19 cellular contexts compared by ENCODE assay signal in the genomic region with DNA sequence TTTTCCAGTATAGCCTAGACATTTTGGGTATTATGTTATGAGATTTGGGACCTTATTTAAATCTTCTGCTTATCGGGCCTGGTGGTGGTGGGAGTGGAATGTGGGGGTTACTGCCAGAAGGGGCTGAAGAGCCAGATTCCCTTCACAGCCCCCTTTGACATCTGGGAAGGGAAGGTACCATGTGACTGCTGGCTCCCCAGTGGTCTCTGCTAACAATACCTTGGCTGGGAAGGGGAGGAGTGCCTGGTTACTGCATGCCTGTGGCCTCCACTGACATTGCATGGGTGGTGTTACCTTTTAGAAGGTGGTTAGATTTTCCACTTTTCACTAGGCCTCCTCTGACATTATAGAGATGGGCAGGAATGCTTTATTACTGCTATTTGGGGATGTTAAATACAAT.
"Had no signal": no experiment of that assay in that cellular context is flagged by ENCODE, and none has a peak within 500 bp of the region (broad histone marks: within the 10 kb centered on the region; RNA-seq: fewer than 3 reads in every experiment).

No MANE protein-coding gene starts in this region.

- H3K4me3 Mint-ChIP-seq: activated naive CD4-positive, alpha-beta T cell treated with anti-CD3 and anti-CD28 coated beads for 36 hours; endodermal cell had no signal

- H3K27ac Mint-ChIP-seq: activated naive CD4-positive, alpha-beta T cell treated with anti-CD3 and anti-CD28 coated beads for 36 hours; endodermal cell had no signal

- H3K36me3 ChIP-seq: adrenal gland, pancreas, right lobe of liver, SJCRH30 had no signal

- H3K4me1 ChIP-seq: adrenal gland, pancreas, right lobe of liver, SJCRH30 had no signal

- FAIRE-seq: pancreas, small intestine had no signal

- DNase-seq: activated CD4-positive, alpha-beta T cell treated with anti-CD3 and anti-CD28 coated beads for 1 hour; activated naive CD4-positive, alpha-beta T cell treated with anti-CD3 and anti-CD28 coated beads for 36 hours; adrenal gland; dorsolateral prefrontal cortex; endodermal cell; foreskin melanocyte; hypothalamus; kidney glomerular epithelial cell; left ventricle myocardium superior; pancreas; right lobe of liver; SJCRH30; small intestine; stimulated activated CD4-positive, alpha-beta T cell treated with anti-CD3 and anti-CD28 coated beads, Interleukin-15, amount 100 ng/mL, for 24 hours; stimulated activated CD4-positive, alpha-beta T cell treated with anti-CD3 and anti-CD28 coated beads, Interleukin-4, amount 100 ng/mL, for 1 hour; stomach; T-helper 2 cell; trophoblast cell had no signal

- ATAC-seq: left ventricle myocardium superior, pancreas, right lobe of liver had no signal

- H3K4me3 ChIP-seq: adrenal gland, dorsolateral prefrontal cortex, pancreas, right lobe of liver, SJCRH30, stomach had no signal

- H3K27me3 ChIP-seq: adrenal gland, dorsolateral prefrontal cortex, pancreas, right lobe of liver, SJCRH30, stomach had no signal

- H3K9me3 ChIP-seq: adrenal gland, pancreas, right lobe of liver, SJCRH30, stomach had no signal

- H3K27ac ChIP-seq: adrenal gland, dorsolateral prefrontal cortex, pancreas, right lobe of liver, SJCRH30, stomach, VCaP had no signal
